19 cellular contexts compared by ENCODE assay signal in genomic region chr2:58182527-58182926, GRCh38.
"Had no signal": no experiment of that assay in that cellular context is flagged by ENCODE, and none has a peak within 500 bp of the region (broad histone marks: within the 10 kb centered on the region; RNA-seq: fewer than 3 reads in every experiment).

No MANE protein-coding gene starts in this region.

- H3K27ac Mint-ChIP-seq: activated CD4-positive, alpha-beta T cell treated with anti-CD3 and anti-CD28 coated beads, Interleukin-2, amount 10 ng/mL, durations not matched to agents 7 days and 5 days; activated CD8-positive, alpha-beta T cell treated with anti-CD3 and anti-CD28 coated beads, Interleukin-2, amount 10 ng/mL, durations not matched to agents 7 days and 5 days; activated naive CD4-positive, alpha-beta T cell treated with anti-CD3 and anti-CD28 coated beads for 36 hours; dendritic cell treated with granulocyte-macrophage colony-stimulating factor and Interleukin-4, amounts not matched to agents 40 ng/mL and 50 ng/mL, for 4 days; immature natural killer cell; naive thymus-derived CD8-positive, alpha-beta T cell had no signal

- H3K27me3 Mint-ChIP-seq: activated CD4-positive, alpha-beta T cell treated with anti-CD3 and anti-CD28 coated beads, Interleukin-2, amount 10 ng/mL, durations not matched to agents 7 days and 5 days; dendritic cell treated with granulocyte-macrophage colony-stimulating factor and Interleukin-4, amounts not matched to agents 40 ng/mL and 50 ng/mL, for 4 days; naive thymus-derived CD8-positive, alpha-beta T cell had no signal

- H3K9me3 ChIP-seq: pancreas, upper lobe of right lung had no signal

- ATAC-seq: activated CD4-positive, CD25-positive, alpha-beta regulatory T cell treated with anti-CD3 and anti-CD28 coated beads, Interleukin-2, amount 50 U/mL, for 24 hours; activated CD8-positive, alpha-beta T cell treated with anti-CD3 and anti-CD28 coated beads, Interleukin-2, amount 10 ng/mL, durations not matched to agents 7 days and 5 days; activated T-cell treated with anti-CD3 and anti-CD28 coated beads, Interleukin-2, amount 50 U/mL, for 4 hours; heart right ventricle; left cardiac atrium; naive thymus-derived CD8-positive, alpha-beta T cell; pancreas; upper lobe of right lung had no signal

- H3K36me3 ChIP-seq: pancreas, upper lobe of right lung had no signal

- H3K4me3 ChIP-seq: heart right ventricle, pancreas, upper lobe of right lung had no signal

- H3K4me1 ChIP-seq: heart right ventricle, pancreas, upper lobe of right lung had no signal

- H3K27ac ChIP-seq: heart right ventricle, pancreas, upper lobe of right lung had no signal

- FAIRE-seq: endothelial cell of umbilical vein, pancreas had no signal

- H3K27me3 ChIP-seq: heart right ventricle, pancreas, upper lobe of right lung had no signal

- H3K9me3 Mint-ChIP-seq: activated T-cell treated with anti-CD3 and anti-CD28 coated beads, Interleukin-2, amount 50 U/mL, for 4 hours had no signal

- H3K4me1 Mint-ChIP-seq: activated CD4-positive, alpha-beta T cell treated with anti-CD3 and anti-CD28 coated beads, Interleukin-2, amount 10 ng/mL, durations not matched to agents 7 days and 5 days; immature natural killer cell; naive thymus-derived CD8-positive, alpha-beta T cell had no signal

- H3K4me3 Mint-ChIP-seq: activated CD4-positive, alpha-beta T cell treated with anti-CD3 and anti-CD28 coated beads, Interleukin-2, amount 10 ng/mL, durations not matched to agents 7 days and 5 days; activated CD8-positive, alpha-beta T cell treated with anti-CD3 and anti-CD28 coated beads, Interleukin-2, amount 10 ng/mL, durations not matched to agents 7 days and 5 days; activated naive CD4-positive, alpha-beta T cell treated with anti-CD3 and anti-CD28 coated beads for 36 hours; activated T-cell treated with anti-CD3 and anti-CD28 coated beads, Interleukin-2, amount 50 U/mL, for 4 hours; dendritic cell treated with granulocyte-macrophage colony-stimulating factor and Interleukin-4, amounts not matched to agents 40 ng/mL and 50 ng/mL, for 4 days; immature natural killer cell; naive thymus-derived CD8-positive, alpha-beta T cell had no signal

- DNase-seq: activated CD4-positive, alpha-beta T cell treated with anti-CD3 and anti-CD28 coated beads, Interleukin-2, amount 10 ng/mL, durations not matched to agents 7 days and 5 days; activated CD8-positive, alpha-beta T cell treated with anti-CD3 and anti-CD28 coated beads, Interleukin-2, amount 10 ng/mL, durations not matched to agents 7 days and 5 days; activated naive CD4-positive, alpha-beta T cell treated with anti-CD3 and anti-CD28 coated beads for 36 hours; activated T-cell treated with anti-CD3 and anti-CD28 coated beads, Interleukin-2, amount 50 U/mL, for 4 hours; aorta; effector CD8-positive, alpha-beta T cell; heart right ventricle; immature natural killer cell; left cardiac atrium; naive thymus-derived CD8-positive, alpha-beta T cell; pancreas; stimulated activated CD4-positive, alpha-beta T cell treated with anti-CD3 and anti-CD28 coated beads, Interleukin-12 subunit alpha, Interleukin-12 subunit beta, amount 100 ng/mL, for 4 hours; stimulated activated CD4-positive, alpha-beta T cell treated with anti-CD3 and anti-CD28 coated beads, Interleukin-1b, Interleukin-23, amount 100 ng/mL, for 48 hours; stimulated activated CD8-positive, alpha-beta memory T cell treated with anti-CD3 and anti-CD28 coated beads, Interleukin-4, amount 100 ng/mL, for 48 hours; stimulated activated naive CD4-positive, alpha-beta T cell; upper lobe of right lung had no signal
